ENCODE assay signal across 11 cellular contexts in genomic region chr11:76793391-76793811, GRCh38. TPM values are rescaled to one million over a fixed set of nuclear protein-coding genes. Genes with fewer than 3 reads are reported as not detected.
DNase-seq lines count a peak whose midpoint lies in the region; ATAC-seq and TF ChIP-seq lines count a peak whose summit lies in the region.
"Had no signal": no experiment of that assay in that cellular context is flagged by ENCODE, and none has a peak within 500 bp of the region (broad histone marks: within the 10 kb centered on the region; RNA-seq: fewer than 3 reads in every experiment).

No MANE protein-coding gene starts in this region.

- no peak for TF ChIP-seq CTCF in left ventricle myocardium inferior (IDR thresholded peaks at IDR 0.05; ENCODE audit: borderline replicate concordance)
- no peak for TF ChIP-seq CTCF in breast epithelium (IDR thresholded peaks at IDR 0.05)
- no peak for TF ChIP-seq CTCF in neural crest cell (conservative IDR thresholded peaks at IDR 0.05)

- H3K27me3 Mint-ChIP-seq in neural crest cell (ENCODE audit: low read depth), result no peaks in the 10 kb centered on the region

- peaks cover 20% of the 10 kb centered on the region for H3K36me3 Mint-ChIP-seq in neural crest cell (ENCODE audit: low read depth)
- H3K36me3 Mint-ChIP-seq: stimulated activated naive B cell treated with anti-CD40 and anti-IgM and Interleukin-4, amounts not matched to agents 10 μg/mL and 1 μg/mL and 100 μg/mL, for 72 hours had no signal

- no peak overlapping the region for H3K4me3 ChIP-seq in left ventricle myocardium inferior
- H3K4me3 ChIP-seq in breast epithelium, result peak overlapping the region in 1 of 3 donors; percentile 43
- H3K4me3 ChIP-seq: ascending aorta had no signal

- H3K4me1 Mint-ChIP-seq in neural crest cell, result peaks cover 50% of the 10 kb centered on the region
- H3K4me1 Mint-ChIP-seq: stimulated activated naive B cell treated with anti-CD40 and anti-IgM and Interleukin-4, amounts not matched to agents 10 μg/mL and 1 μg/mL and 100 μg/mL, for 72 hours had no signal

- peaks cover 19% of the 10 kb centered on the region for H3K36me3 ChIP-seq in left ventricle myocardium inferior
- H3K36me3 ChIP-seq in breast epithelium, result no peaks in the 10 kb centered on the region

- intact Hi-C loops in left ventricle myocardium inferior (cut with micrococcal nuclease), result loop anchor here (2.0 kb wide), 1 partner anchor 59 kb away; no protein-coding TSS in a partner anchor
- intact Hi-C loops in Right ventricle myocardium superior (cut with DNase I), result no loop called here
- intact Hi-C loops in breast epithelium (cut with DNase I; ENCODE audit: low total_unique reads), result no loop called here

- DNase-seq in left ventricle myocardium inferior (no peak), Right ventricle myocardium superior (no peak), breast epithelium (ENCODE audit: low spot score in 2 of 2) (peak in 1 of 2 donors; percentile 18), neural crest cell (ENCODE audit: low read depth, low spot score) (no peak), KG1 (lab: John Stamatoyannopoulos, UW) (no peak), RPMI8226 (no peak)
- DNase-seq: activated T-cell treated with anti-CD3 and anti-CD28 coated beads, Interleukin-2, amount 50 U/mL, for 4 hours; stimulated activated naive B cell treated with anti-CD40 and anti-IgM and Interleukin-4, amounts not matched to agents 10 μg/mL and 1 μg/mL and 100 μg/mL, for 72 hours had no signal

- no peak overlapping the region for H3K4me3 Mint-ChIP-seq in neural crest cell
- H3K4me3 Mint-ChIP-seq: activated T-cell treated with anti-CD3 and anti-CD28 coated beads, Interleukin-2, amount 50 U/mL, for 4 hours; stimulated activated naive B cell treated with anti-CD40 and anti-IgM and Interleukin-4, amounts not matched to agents 10 μg/mL and 1 μg/mL and 100 μg/mL, for 72 hours had no signal

- H3K27me3 ChIP-seq in left ventricle myocardium inferior (ENCODE audit: low read depth), result no peaks in the 10 kb centered on the region
- H3K27me3 ChIP-seq in breast epithelium, result no peaks in the 10 kb centered on the region
- H3K27me3 ChIP-seq: ascending aorta had no signal

- H3K4me1 ChIP-seq in left ventricle myocardium inferior (peaks cover 53% of the 10 kb centered on the region), breast epithelium (peaks cover 10 to 39% of the 10 kb centered on the region in 2 donors)

- H3K9me3 ChIP-seq in left ventricle myocardium inferior (replicated peaks), result peaks cover 6% of the 10 kb centered on the region
- H3K9me3 ChIP-seq in breast epithelium, result no peaks in the 10 kb centered on the region
- H3K9me3 ChIP-seq: ascending aorta had no signal

- TF ChIP-seq POLR2A in breast epithelium (IDR thresholded peaks at IDR 0.05), result no peak

- no peak for ATAC-seq in Right ventricle myocardium superior (ENCODE audit: poor library complexity)
- ATAC-seq in HG03139 (IDR thresholded peaks at IDR 0.05; ENCODE audit: unreplicated experiment), result no peak
- ATAC-seq in GM21717 (IDR thresholded peaks at IDR 0.05; ENCODE audit: unreplicated experiment), result no peak
- ATAC-seq: activated T-cell treated with anti-CD3 and anti-CD28 coated beads, Interleukin-2, amount 50 U/mL, for 4 hours; stimulated activated naive B cell treated with anti-CD40 and anti-IgM and Interleukin-4, amounts not matched to agents 10 μg/mL and 1 μg/mL and 100 μg/mL, for 72 hours had no signal

- H3K27ac Mint-ChIP-seq in neural crest cell (ENCODE audit: unreplicated experiment), result peak overlapping the region; percentile 43
- H3K27ac Mint-ChIP-seq: stimulated activated naive B cell treated with anti-CD40 and anti-IgM and Interleukin-4, amounts not matched to agents 10 μg/mL and 1 μg/mL and 100 μg/mL, for 72 hours had no signal

- H3K9me3 Mint-ChIP-seq in neural crest cell, result no peaks in the 10 kb centered on the region
- H3K9me3 Mint-ChIP-seq: activated T-cell treated with anti-CD3 and anti-CD28 coated beads, Interleukin-2, amount 50 U/mL, for 4 hours had no signal

- peak overlapping the region; percentile 54 for H3K27ac ChIP-seq in left ventricle myocardium inferior (replicated peaks)
- H3K27ac ChIP-seq in breast epithelium, result peak overlapping the region; percentile 57 to 72
- H3K27ac ChIP-seq: ascending aorta had no signal

RNA-seq across cellular contexts. Expression of gene TSKU, which starts 10.2 kb away (rescaled TPM):
- total RNA-seq in left ventricle myocardium inferior (12.1 TPM), Right ventricle myocardium superior (17.2 TPM), breast epithelium (100 to 1,000 TPM in 1 of 3 donors, 10 to 100 TPM in 2; 51.1 to 360 (median 65.1) TPM), neural crest cell (27.5 and 28.3 TPM in 2 replicates)
